23 cellular contexts compared by ENCODE assay signal in the genomic region with DNA sequence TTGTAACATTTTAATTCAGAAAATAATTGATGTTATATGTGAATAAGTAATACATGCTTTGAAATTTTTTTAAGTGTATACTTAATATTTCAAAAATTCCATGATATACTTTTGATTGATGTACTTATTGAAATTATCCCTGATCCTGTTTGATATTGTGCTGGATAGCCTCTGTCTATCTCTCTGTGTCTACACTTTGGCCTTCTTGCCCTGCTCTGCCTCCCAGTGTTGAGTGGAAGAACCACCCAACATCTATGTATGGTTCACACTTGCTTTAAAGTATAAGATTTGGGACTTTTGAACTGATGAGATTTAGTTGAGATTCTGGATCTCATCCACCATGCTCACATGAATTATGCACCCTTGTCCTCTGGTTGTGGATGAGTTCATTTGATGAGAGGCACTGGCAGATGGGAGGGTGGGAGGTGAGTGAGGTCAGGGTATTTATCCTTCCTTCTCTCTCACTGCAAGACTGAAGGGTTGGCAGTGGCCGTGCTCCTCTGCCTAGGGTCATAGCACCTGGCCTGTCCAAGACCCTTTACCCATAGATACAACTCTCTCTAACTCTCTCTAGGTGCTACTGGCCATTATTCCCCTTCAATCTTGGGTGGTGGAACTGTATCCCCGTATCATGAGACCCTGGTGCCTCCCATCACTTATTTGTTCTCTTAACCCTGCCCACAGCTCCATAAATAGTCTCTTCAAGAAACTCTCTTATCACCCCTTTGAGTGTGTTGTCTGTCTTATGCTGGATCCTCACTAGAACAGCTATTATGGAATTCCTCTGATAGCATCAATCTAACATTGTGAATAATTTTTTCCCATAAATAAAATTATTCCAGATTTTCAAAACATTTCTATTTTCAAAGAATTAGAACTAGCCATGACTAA.
"Had no signal": no experiment of that assay in that cellular context is flagged by ENCODE, and none has a peak within 500 bp of the region (broad histone marks: within the 10 kb centered on the region; RNA-seq: fewer than 3 reads in every experiment).

No MANE protein-coding gene starts in this region.

- H2AFZ ChIP-seq: neural progenitor cell had no signal

- H3K27ac Mint-ChIP-seq: memory B cell, mesothelial cell of epicardium, natural killer cell, neural progenitor cell, type B pancreatic cell had no signal

- H3K9me3 Mint-ChIP-seq: natural killer cell, type B pancreatic cell had no signal

- H3K27ac ChIP-seq: colonic mucosa, epithelial cell of prostate, esophagus squamous epithelium, lower lobe of right lung, neural progenitor cell, pancreas, prostate gland, suprapubic skin, thyroid gland had no signal

- H3K27me3 ChIP-seq: colonic mucosa, esophagus squamous epithelium, neural progenitor cell, pancreas, suprapubic skin, thyroid gland had no signal

- H3K9me3 ChIP-seq: colonic mucosa, esophagus squamous epithelium, lower lobe of right lung, pancreas, prostate gland, suprapubic skin, thyroid gland had no signal

- DNase-seq: caudate nucleus; colonic mucosa; effector CD8-positive, alpha-beta T cell; esophagus squamous epithelium; foreskin fibroblast; head of caudate nucleus; hippocampal formation; left colon; lower lobe of right lung; natural killer cell; nucleus accumbens; pancreas; small intestine; stimulated activated CD4-positive, alpha-beta T cell treated with anti-CD3 and anti-CD28 coated beads, Interleukin-12 subunit alpha, Interleukin-12 subunit beta, amount 100 ng/mL, for 4 hours; stimulated activated naive CD8-positive, alpha-beta T cell treated with anti-CD3 and anti-CD28 coated beads, Interleukin-15, Interleukin-2, amounts not matched to agents 100 U/mL and 50 U/mL, for 24 hours; thyroid gland had no signal

- H3K4me1 Mint-ChIP-seq: memory B cell, mesothelial cell of epicardium, natural killer cell, neural progenitor cell had no signal

- H3K4me1 ChIP-seq: colonic mucosa, esophagus squamous epithelium, lower lobe of right lung, neural progenitor cell, pancreas, prostate gland, suprapubic skin, thyroid gland had no signal

- H3K36me3 Mint-ChIP-seq: mesothelial cell of epicardium, natural killer cell, neural progenitor cell, type B pancreatic cell had no signal

- H3K4me3 ChIP-seq: colonic mucosa, esophagus squamous epithelium, lower lobe of right lung, neural progenitor cell, pancreas, prostate gland, suprapubic skin, thyroid gland had no signal

- H3K4me3 Mint-ChIP-seq: memory B cell, mesothelial cell of epicardium, natural killer cell, neural progenitor cell, type B pancreatic cell had no signal

- H3K4me2 ChIP-seq: neural progenitor cell had no signal

- H3K36me3 ChIP-seq: colonic mucosa, esophagus squamous epithelium, lower lobe of right lung, neural progenitor cell, pancreas, prostate gland, suprapubic skin, thyroid gland had no signal

- H3K27me3 Mint-ChIP-seq: type B pancreatic cell had no signal

- ATAC-seq: left colon; lower lobe of right lung; natural killer cell; pancreas; stimulated activated naive CD8-positive, alpha-beta T cell treated with anti-CD3 and anti-CD28 coated beads, Interleukin-15, Interleukin-2, amounts not matched to agents 100 U/mL and 50 U/mL, for 24 hours had no signal
